16 cellular contexts compared by ENCODE assay signal in genomic region chr3:93981649-93982048, GRCh38. TPM values are rescaled to one million over a fixed set of nuclear protein-coding genes. Genes with fewer than 3 reads are reported as not detected.
DNase-seq lines count a peak whose midpoint lies in the region; ATAC-seq, FAIRE-seq and TF ChIP-seq lines count a peak whose summit lies in the region.
"Had no signal": no experiment of that assay in that cellular context is flagged by ENCODE, and none has a peak within 500 bp of the region (broad histone marks: within the 10 kb centered on the region; RNA-seq: fewer than 3 reads in every experiment).

No MANE protein-coding gene starts in this region.

- H3K4me2 ChIP-seq in Loucy (ENCODE audit: low read depth, low read length, poor library complexity, severe bottlenecking) (peak overlapping the region; percentile 90), K562 (ENCODE audit: insufficient read depth, low read length) (peak overlapping the region; percentile 79)

- H3K4me1 Mint-ChIP-seq in activated T-cell treated with anti-CD3 and anti-CD28 coated beads, Interleukin-2, amount 50 U/mL, for 24 hours (ENCODE audit: low read depth): peaks cover 15% of the 10 kb centered on the region

- no peaks in the 10 kb centered on the region for H3K27me3 ChIP-seq in Loucy (ENCODE audit: insufficient read depth, low read length, poor library complexity, severe bottlenecking)
- H3K27me3 ChIP-seq in K562 (ENCODE audit: control insufficient read depth in 2 of 2, insufficient read depth in 2 of 2, low read length in 2 of 2): no peaks in the 10 kb centered on the region
- no peaks in the 10 kb centered on the region for H3K27me3 ChIP-seq in neuron (ENCODE audit: insufficient read depth, low read length)
- H3K27me3 ChIP-seq in A673 (replicated peaks; ENCODE audit: insufficient read depth, low read depth, low read length, poor library complexity): no peaks in the 10 kb centered on the region

- no peak; the same call in 1 of the 2 replicates for TF ChIP-seq POLR2A in K562 (conservative IDR thresholded peaks at IDR 0.05)

- no peaks in the 10 kb centered on the region for H3K9me1 ChIP-seq in K562 (ENCODE audit: control insufficient read depth, insufficient read depth, low read length)

- intact Hi-C loops in K562 (cut with micrococcal nuclease): no loop called here
- intact Hi-C loops in A673 (cut with micrococcal nuclease; ENCODE audit: unreplicated experiment): no loop called here

- FAIRE-seq in K562 (lab: Jason Lieb, UNC): peak; percentile 72

- H2AFZ ChIP-seq in Loucy (ENCODE audit: low read length): no peak overlapping the region
- peak overlapping the region; percentile 54 for H2AFZ ChIP-seq in K562 (ENCODE audit: low read depth, low read length)
- no peak overlapping the region for H2AFZ ChIP-seq in neuron (ENCODE audit: low read depth, low read length)

- ATAC-seq in K562: peak; percentile 76
- ATAC-seq: stimulated activated naive B cell treated with anti-CD40 and anti-IgM and Interleukin-4, amounts not matched to agents 10 μg/mL and 1 μg/mL and 100 μg/mL, for 72 hours had no signal

- H3K9me2 ChIP-seq in Loucy (replicated peaks; ENCODE audit: low read depth, low read length): no peaks in the 10 kb centered on the region

- no peak for TF ChIP-seq RAD21 in K562 (CRISPR knock-in tag; conservative IDR thresholded peaks at IDR 0.05 in 1 of 2, IDR thresholded peaks at IDR 0.05 in 1 of 2)

- TF ChIP-seq CTCF in Loucy (conservative IDR thresholded peaks at IDR 0.05; ENCODE audit: low read length) (no peak), K562 (IDR thresholded peaks at IDR 0.05 in 2 of 3, conservative IDR thresholded peaks at IDR 0.05 in 1 of 3; ENCODE audit: insufficient read depth in 2 of 3, low read depth in 1 of 3, low read length in 3 of 3) (no peak), A673 (conservative IDR thresholded peaks at IDR 0.05; ENCODE audit: low read depth, low read length) (no peak)

- H3K79me2 ChIP-seq in Loucy (ENCODE audit: insufficient read depth, low read length): peaks cover 16% of the 10 kb centered on the region
- peaks cover 63% of the 10 kb centered on the region for H3K79me2 ChIP-seq in K562 (ENCODE audit: control insufficient read depth, insufficient read depth, low read length)

- no peak for TF ChIP-seq EP300 in K562 (IDR thresholded peaks at IDR 0.05; ENCODE audit: low read length)

- CTCF ChIA-PET in K562 (lab: Yijun Ruan, JAX; ENCODE audit: low intra/inter-chr PET ratio): no interaction called here
- CTCF ChIA-PET in A673 (lab: Charles Lee): no interaction called here

- H3K4me3 ChIP-seq in Loucy (ENCODE audit: low read length, poor library complexity, severe bottlenecking) (peak overlapping the region; percentile 83), K562 (peak overlapping the region; percentile 88), neuron (ENCODE audit: low read length) (peak overlapping the region; percentile 78), A673 (ENCODE audit: low read depth, low read length, poor library complexity, severe bottlenecking) (no peak overlapping the region)

- DNase-seq in activated T-cell treated with anti-CD3 and anti-CD28 coated beads, Interleukin-2, amount 50 U/mL, for 24 hours: no peak
- DNase-seq in activated T-cell treated with anti-CD3 and anti-CD28 coated beads for 4 hours: no peak
- peak in 2 of 4 experiments; percentile 34 to 82 for DNase-seq in K562 (ENCODE audit: extremely low read depth in 1 of 4, low spot score in 3 of 4)
- DNase-seq in cortex of kidney (lab: John Stamatoyannopoulos, UW): no peak
- no peak for DNase-seq in A673 (ENCODE audit: low spot score)
- no peak for DNase-seq in GM19238 (ENCODE audit: insufficient read length, low spot score)
- DNase-seq: NCI-H1930; stimulated activated CD4-positive, alpha-beta T cell treated with anti-CD3 and anti-CD28 coated beads, Interleukin-2, amount 100 ng/mL, for 24 hours; stimulated activated naive B cell treated with anti-CD40 and anti-IgM and Interleukin-4, amounts not matched to agents 10 μg/mL and 1 μg/mL and 100 μg/mL, for 72 hours; T1000 had no signal

- H3K27me3 Mint-ChIP-seq in activated T-cell treated with anti-CD3 and anti-CD28 coated beads, Interleukin-2, amount 50 U/mL, for 24 hours: no peaks in the 10 kb centered on the region
- H3K27me3 Mint-ChIP-seq: stimulated activated naive B cell treated with anti-CD40 and anti-IgM and Interleukin-4, amounts not matched to agents 10 μg/mL and 1 μg/mL and 100 μg/mL, for 72 hours had no signal

- H3K27ac ChIP-seq in K562 (ENCODE audit: extremely low read depth, low read depth, low read length) (peak overlapping the region; percentile 82), A673 (ENCODE audit: low read depth, low read length, poor library complexity, severe bottlenecking) (no peak overlapping the region)
- H3K27ac ChIP-seq: epithelial cell of prostate had no signal

- peak overlapping the region; percentile 89 for H3K4me3 Mint-ChIP-seq in activated T-cell treated with anti-CD3 and anti-CD28 coated beads, Interleukin-2, amount 50 U/mL, for 24 hours
- H3K4me3 Mint-ChIP-seq: stimulated activated naive B cell treated with anti-CD40 and anti-IgM and Interleukin-4, amounts not matched to agents 10 μg/mL and 1 μg/mL and 100 μg/mL, for 72 hours had no signal

- peak overlapping the region; percentile 64 for H3K9ac ChIP-seq in Loucy (ENCODE audit: low read depth, low read length, poor library complexity, severe bottlenecking)
- peak overlapping the region; percentile 63 to 85 for H3K9ac ChIP-seq in K562 (ENCODE audit: insufficient read depth in 1 of 2, low read depth in 2 of 2, low read length in 2 of 2)

- H3K36me3 Mint-ChIP-seq in activated T-cell treated with anti-CD3 and anti-CD28 coated beads, Interleukin-2, amount 50 U/mL, for 24 hours (ENCODE audit: low read depth): peaks cover 5% of the 10 kb centered on the region
- H3K36me3 Mint-ChIP-seq: stimulated activated naive B cell treated with anti-CD40 and anti-IgM and Interleukin-4, amounts not matched to agents 10 μg/mL and 1 μg/mL and 100 μg/mL, for 72 hours had no signal

- no peak overlapping the region for H3K27ac Mint-ChIP-seq in activated T-cell treated with anti-CD3 and anti-CD28 coated beads, Interleukin-2, amount 50 U/mL, for 24 hours
- H3K27ac Mint-ChIP-seq: stimulated activated naive B cell treated with anti-CD40 and anti-IgM and Interleukin-4, amounts not matched to agents 10 μg/mL and 1 μg/mL and 100 μg/mL, for 72 hours had no signal

- BruUV-seq in K562 (replicated peaks; lab: Mats Ljungman, UMichigan) (no TSS peak), A673 (replicated peaks; lab: Mats Ljungman, UMichigan) (no TSS peak)

- H3K36me3 ChIP-seq in Loucy (ENCODE audit: insufficient read depth, low read length) (no peaks in the 10 kb centered on the region), K562 (ENCODE audit: control insufficient read depth, insufficient read depth, low read length) (no peaks in the 10 kb centered on the region), neuron (ENCODE audit: insufficient read depth, low read length) (no peaks in the 10 kb centered on the region), A673 (ENCODE audit: insufficient read depth, low read length, poor library complexity, severe bottlenecking) (no peaks in the 10 kb centered on the region)

- in situ Hi-C loops in K562 (cut with MboI): no loop called here

- H3K4me1 ChIP-seq in Loucy (ENCODE audit: insufficient read depth, low read length, poor library complexity, severe bottlenecking) (peaks cover 30% of the 10 kb centered on the region), K562 (replicated peaks in 1 of 2; ENCODE audit: control insufficient read depth in 2 of 2, insufficient read depth in 2 of 2, low read length in 2 of 2) (peaks cover 3 to 8% of the 10 kb centered on the region in 2 experiments; a peak in 2 of 5 replicates), neuron (ENCODE audit: insufficient read depth, low read length) (peaks cover 11% of the 10 kb centered on the region), A673 (ENCODE audit: insufficient read depth, low read length, poor library complexity, severe bottlenecking) (peaks cover 25% of the 10 kb centered on the region)

- H3K9me3 ChIP-seq in Loucy (ENCODE audit: insufficient read depth, low read depth, low read length) (no peaks in the 10 kb centered on the region), K562 (replicated peaks; ENCODE audit: control insufficient read depth, insufficient read depth, low read depth, low read length) (no peaks in the 10 kb centered on the region), neuron (ENCODE audit: low read length) (no peaks in the 10 kb centered on the region), A673 (ENCODE audit: low read depth, low read length, poor library complexity, severe bottlenecking) (no peaks in the 10 kb centered on the region)

- peaks cover 10% of the 10 kb centered on the region for H4K20me1 ChIP-seq in Loucy (ENCODE audit: insufficient read depth, low read length, poor library complexity, severe bottlenecking)
- no peaks in the 10 kb centered on the region for H4K20me1 ChIP-seq in K562 (replicated peaks; ENCODE audit: control insufficient read depth, insufficient read depth, low read length)

- H3K9me3 Mint-ChIP-seq in activated T-cell treated with anti-CD3 and anti-CD28 coated beads, Interleukin-2, amount 50 U/mL, for 24 hours: no peaks in the 10 kb centered on the region
- H3K9me3 Mint-ChIP-seq: stimulated activated naive B cell treated with anti-CD40 and anti-IgM and Interleukin-4, amounts not matched to agents 10 μg/mL and 1 μg/mL and 100 μg/mL, for 72 hours had no signal

- 0% methylated on average over 11 of the region's 13 CpGs for WGBS in K562 (ENCODE audit: insufficient coverage, low coverage, missing lambda C conversion rate)

- H3F3A ChIP-seq in Loucy (ENCODE audit: low read depth): peaks cover 3% of the 10 kb centered on the region; the same call in 1 of the 2 replicates

- POLR2A ChIA-PET in K562 (lab: Yijun Ruan, JAX): interaction anchor here (1.2 to 2.3 kb wide), 2 partner anchors 8 to 10 kb away, joined by 3 to 7 read pairs; partner anchors contain the start of gene PROS1
- POLR2A ChIA-PET in A673 (lab: Charles Lee; ENCODE audit: low non-redundant PET): no interaction called here

RNA-seq across cellular contexts. Expression of gene ARL13B, which starts 1.7 kb away (rescaled TPM):
- total RNA-seq in K562 (2011; cell fraction: chromatin; rRNA removed; ENCODE audit: low replicate concordance): 5.9 and 11.5 TPM in 2 replicates
- total RNA-seq in K562 (2011; cell fraction: nucleolus; rRNA removed): 5.2 and 10.0 TPM in 2 replicates
- total RNA-seq in K562 (2011; cell fraction: nucleoplasm; rRNA removed): 4.8 and 5.1 TPM in 2 replicates
- total RNA-seq in K562 (2014; rRNA removed): 11.0 and 12.2 TPM in 2 replicates
- total RNA-seq in K562 (2014; rRNA removed; fragmentation: Illumina TruSeq; extraction: Trizol): 14.3 and 17.3 TPM in 2 replicates
- 15.5 and 16.9 TPM in 2 replicates for total RNA-seq in K562 (2015; rRNA removed; fragmentation: Illumina TruSeq; extraction: Trizol)
- 16.1 and 16.4 TPM in 2 replicates for total RNA-seq in K562 (2021)
- 6.8 and 9.6 TPM in 2 replicates for polyA plus RNA-seq in K562 (2011; rRNA removed)
- polyA plus RNA-seq in K562 (2011; cell fraction: cytosol; rRNA removed): 3.4 and 7.7 TPM in 2 replicates
- 3.0 and 3.3 TPM in 2 replicates for polyA plus RNA-seq in K562 (2011; cell fraction: nucleus; rRNA removed)
- 6.1 and 9.4 TPM in 2 replicates for polyA plus RNA-seq in K562 (2012)
- 12.0 and 14.1 TPM in 2 replicates for polyA plus RNA-seq in K562 (2014; fragmentation: Illumina TruSeq; extraction: Trizol)
- polyA plus RNA-seq in K562 (2014; fragmentation: Nextera tagmentation; extraction: Ambion mirVana): 1 to 10 TPM; 4.1 to 5.5 TPM
- polyA plus RNA-seq in K562 (2014; rRNA removed): 11.1 and 11.3 TPM in 2 replicates
- polyA minus RNA-seq in K562 (2011; rRNA and poly(A)+ RNA removed): 7.5 and 8.6 TPM in 2 replicates
- polyA minus RNA-seq in K562 (2011; cell fraction: cytosol; rRNA and poly(A)+ RNA removed): 11.6 and 14.7 TPM in 2 replicates
- 5.6 and 10.0 TPM in 2 replicates for polyA minus RNA-seq in K562 (2011; cell fraction: nucleus; rRNA and poly(A)+ RNA removed)
- 18.4 TPM in 2 replicates for total RNA-seq in A673 (2021)

RNA-seq across cellular contexts. Expression of gene PROS1, which starts 8.0 kb away (rescaled TPM):
- 22.7 and 61.5 TPM in 2 replicates for total RNA-seq in K562 (2011; cell fraction: chromatin; rRNA removed; ENCODE audit: low replicate concordance)
- 25.8 and 29.7 TPM in 2 replicates for total RNA-seq in K562 (2011; cell fraction: nucleolus; rRNA removed)
- total RNA-seq in K562 (2011; cell fraction: nucleoplasm; rRNA removed): 52.1 and 61.8 TPM in 2 replicates
- 16.8 and 18.0 TPM in 2 replicates for total RNA-seq in K562 (2014; rRNA removed)
- 31.1 and 35.9 TPM in 2 replicates for total RNA-seq in K562 (2014; rRNA removed; fragmentation: Illumina TruSeq; extraction: Trizol)
- 27.9 and 29.7 TPM in 2 replicates for total RNA-seq in K562 (2015; rRNA removed; fragmentation: Illumina TruSeq; extraction: Trizol)
- 22.6 and 22.7 TPM in 2 replicates for total RNA-seq in K562 (2021)
- polyA plus RNA-seq in K562 (2011; rRNA removed): 30.8 and 50.5 TPM in 2 replicates
- 11.5 and 13.2 TPM in 2 replicates for polyA plus RNA-seq in K562 (2011; cell fraction: cytosol; rRNA removed)
- polyA plus RNA-seq in K562 (2011; cell fraction: nucleus; rRNA removed): 11.6 and 15.2 TPM in 2 replicates
- 23.0 and 23.9 TPM in 2 replicates for polyA plus RNA-seq in K562 (2012)
- polyA plus RNA-seq in K562 (2014; fragmentation: Illumina TruSeq; extraction: Trizol): 22.4 and 22.9 TPM in 2 replicates
- 1 to 10 TPM; 5.5 to 9.6 TPM for polyA plus RNA-seq in K562 (2014; fragmentation: Nextera tagmentation; extraction: Ambion mirVana)
- 20.1 and 22.1 TPM in 2 replicates for polyA plus RNA-seq in K562 (2014; rRNA removed)
- 34.6 and 47.0 TPM in 2 replicates for polyA minus RNA-seq in K562 (2011; rRNA and poly(A)+ RNA removed)
- 11.8 and 18.5 TPM in 2 replicates for polyA minus RNA-seq in K562 (2011; cell fraction: cytosol; rRNA and poly(A)+ RNA removed)
- 9.7 and 10.8 TPM in 2 replicates for polyA minus RNA-seq in K562 (2011; cell fraction: nucleus; rRNA and poly(A)+ RNA removed)
- total RNA-seq in A673 (2021): 9.2 TPM in 2 replicates

RNA-seq across cellular contexts. Expression of gene STX19, which starts 46.7 kb away (rescaled TPM):
- total RNA-seq in K562 (2011; cell fraction: chromatin; rRNA removed; ENCODE audit: low replicate concordance): not detected in 2 replicates
- total RNA-seq in K562 (2011; cell fraction: nucleolus; rRNA removed): not detected in 2 replicates
- not detected in 2 replicates for total RNA-seq in K562 (2011; cell fraction: nucleoplasm; rRNA removed)
- total RNA-seq in K562 (2014; rRNA removed) (not detected in 2 replicates), K562 (2014; rRNA removed; fragmentation: Illumina TruSeq; extraction: Trizol) (not detected in 2 replicates), K562 (2015; rRNA removed; fragmentation: Illumina TruSeq; extraction: Trizol) (not detected in 2 replicates), K562 (2021) (not detected in 2 replicates), A673 (2021) (not detected in 2 replicates)
- polyA plus RNA-seq in K562 (2011; rRNA removed) (not detected in 2 replicates), K562 (2014; fragmentation: Illumina TruSeq; extraction: Trizol) (not detected in 2 replicates), K562 (2014; fragmentation: Nextera tagmentation; extraction: Ambion mirVana) (under 1 TPM in 1 of 2 experiments, not detected in 1; 0.04 TPM), K562 (2014; rRNA removed) (not detected in 2 replicates)
- not detected in 2 replicates for polyA plus RNA-seq in K562 (2011; cell fraction: cytosol; rRNA removed)
- polyA plus RNA-seq in K562 (2011; cell fraction: nucleus; rRNA removed): not detected in 2 replicates
- not detected in 2 replicates for polyA plus RNA-seq in K562 (2012)
- polyA minus RNA-seq in K562 (2011; rRNA and poly(A)+ RNA removed): not detected in 2 replicates
- polyA minus RNA-seq in K562 (2011; cell fraction: cytosol; rRNA and poly(A)+ RNA removed): not detected in 2 replicates
- not detected in 2 replicates for polyA minus RNA-seq in K562 (2011; cell fraction: nucleus; rRNA and poly(A)+ RNA removed)
- total RNA-seq: LHCN-M2, pulmonary artery endothelial cell had no signal
- polyA plus RNA-seq: BJ had no signal
